ENCODE assay signal across 21 cellular contexts in the genomic region with DNA sequence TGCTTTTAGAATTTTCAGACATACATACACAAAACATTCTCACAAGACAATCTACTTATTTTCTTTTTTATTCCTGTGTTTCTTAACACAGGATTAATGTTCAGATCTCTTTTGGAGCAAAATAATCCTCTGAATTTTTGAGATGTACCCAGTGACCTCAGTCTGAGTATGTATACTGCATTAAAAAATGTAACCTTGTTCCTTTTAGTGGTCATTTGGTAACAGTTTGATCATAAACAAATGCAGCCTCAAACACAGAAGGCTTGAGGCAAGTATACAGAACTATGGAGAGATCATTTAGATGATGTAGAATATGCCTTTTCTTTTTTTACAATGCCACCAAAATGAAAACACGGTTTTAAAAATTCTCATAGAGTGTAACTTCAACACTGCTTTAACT. TPM values are rescaled to one million over a fixed set of nuclear protein-coding genes. Genes with fewer than 3 reads are reported as not detected.
DNase-seq lines count a peak whose midpoint lies in the region; ATAC-seq and TF ChIP-seq lines count a peak whose summit lies in the region.
"Had no signal": no experiment of that assay in that cellular context is flagged by ENCODE, and none has a peak within 500 bp of the region (broad histone marks: within the 10 kb centered on the region; RNA-seq: fewer than 3 reads in every experiment).

No MANE protein-coding gene starts in this region.

- H3K9ac ChIP-seq in Loucy (ENCODE audit: low read depth, low read length, poor library complexity, severe bottlenecking) (peak overlapping the region; percentile 6), skeletal muscle satellite cell (ENCODE audit: low read depth, low read length) (peak overlapping the region; percentile 98)

- H2AFZ ChIP-seq in Loucy (ENCODE audit: low read length): no peak overlapping the region

- peak overlapping the region; percentile 96 for H3K4me3 ChIP-seq in Loucy (ENCODE audit: low read length, poor library complexity, severe bottlenecking)
- peak overlapping the region; percentile 90 for H3K4me3 ChIP-seq in epithelial cell of proximal tubule (ENCODE audit: low read depth, low read length)
- peak overlapping the region; percentile 86 for H3K4me3 ChIP-seq in skeletal muscle satellite cell (ENCODE audit: low read length)
- no peak overlapping the region for H3K4me3 ChIP-seq in breast epithelium
- H3K4me3 ChIP-seq: tibial artery had no signal

- peaks cover 87% of the 10 kb centered on the region for H3K4me1 Mint-ChIP-seq in activated T-cell treated with anti-CD3 and anti-CD28 coated beads, Interleukin-2, amount 50 U/mL, for 24 hours (ENCODE audit: low read depth)

- H3K79me2 ChIP-seq in Loucy (ENCODE audit: insufficient read depth, low read length): peaks cover 93% of the 10 kb centered on the region

- H3K36me3 ChIP-seq in Loucy (ENCODE audit: insufficient read depth, low read length) (no peaks in the 10 kb centered on the region), skeletal muscle satellite cell (ENCODE audit: insufficient read depth, low read length) (peaks cover 24% of the 10 kb centered on the region), breast epithelium (no peaks in the 10 kb centered on the region)
- H3K36me3 ChIP-seq: tibial artery had no signal

- peak overlapping the region; percentile 7 for H3K4me3 Mint-ChIP-seq in activated T-cell treated with anti-CD3 and anti-CD28 coated beads, Interleukin-2, amount 50 U/mL, for 24 hours
- H3K4me3 Mint-ChIP-seq: CD8-positive, alpha-beta T cell; stimulated activated memory B cell treated with anti-CD40 and anti-IgM and Interleukin-4, amounts not matched to agents 10 μg/mL and 1 μg/mL and 100 μg/mL, for 72 hours had no signal

- no peak overlapping the region for H3K27ac ChIP-seq in breast epithelium
- H3K27ac ChIP-seq: tibial artery, VCaP had no signal

- peaks cover 85% of the 10 kb centered on the region for H4K20me1 ChIP-seq in Loucy (ENCODE audit: insufficient read depth, low read length, poor library complexity, severe bottlenecking)

- H3K4me1 ChIP-seq in Loucy (ENCODE audit: insufficient read depth, low read length, poor library complexity, severe bottlenecking) (peaks cover 63% of the 10 kb centered on the region), skeletal muscle satellite cell (ENCODE audit: control insufficient read depth, insufficient read depth, low read length) (peaks cover 43% of the 10 kb centered on the region), breast epithelium (peaks cover 0 to 1% of the 10 kb centered on the region in 2 donors)

- H3K27ac Mint-ChIP-seq in activated T-cell treated with anti-CD3 and anti-CD28 coated beads, Interleukin-2, amount 50 U/mL, for 24 hours: peak overlapping the region; percentile 88
- H3K27ac Mint-ChIP-seq: CD8-positive, alpha-beta T cell; stimulated activated memory B cell treated with anti-CD40 and anti-IgM and Interleukin-4, amounts not matched to agents 10 μg/mL and 1 μg/mL and 100 μg/mL, for 72 hours had no signal

- H3K9me3 Mint-ChIP-seq in activated T-cell treated with anti-CD3 and anti-CD28 coated beads, Interleukin-2, amount 50 U/mL, for 24 hours: no peaks in the 10 kb centered on the region
- H3K9me3 Mint-ChIP-seq: stimulated activated memory B cell treated with anti-CD40 and anti-IgM and Interleukin-4, amounts not matched to agents 10 μg/mL and 1 μg/mL and 100 μg/mL, for 72 hours had no signal

- no peaks in the 10 kb centered on the region for H3K27me3 Mint-ChIP-seq in activated T-cell treated with anti-CD3 and anti-CD28 coated beads, Interleukin-2, amount 50 U/mL, for 24 hours
- H3K27me3 Mint-ChIP-seq: stimulated activated memory B cell treated with anti-CD40 and anti-IgM and Interleukin-4, amounts not matched to agents 10 μg/mL and 1 μg/mL and 100 μg/mL, for 72 hours; T-cell had no signal

- intact Hi-C loops in breast epithelium (cut with DNase I; ENCODE audit: low total_unique reads): no loop called here

- no peaks in the 10 kb centered on the region for H3F3A ChIP-seq in Loucy (ENCODE audit: low read depth)

- no peak for DNase-seq in activated T-cell treated with anti-CD3 and anti-CD28 coated beads, Interleukin-2, amount 50 U/mL, for 24 hours
- no peak for DNase-seq in activated T-cell treated with anti-CD3 and anti-CD28 coated beads, Interleukin-2, amount 50 U/mL, for 48 hours
- no peak for DNase-seq in epithelial cell of proximal tubule (ENCODE audit: low read depth)
- no peak for DNase-seq in breast epithelium (ENCODE audit: low spot score in 2 of 2)
- no peak for DNase-seq in stimulated activated naive CD4-positive, alpha-beta T cell (lab: John Stamatoyannopoulos, UW)
- DNase-seq: activated gamma-delta T cell; CD8-positive, alpha-beta T cell; DMS79 treated with DMSO at 0.1 percent for 48 hours; foreskin melanocyte; kidney; NCI-H1694 treated with DMSO at 0.1 percent for 48 hours; NCI-H446; NK-92 treated with Interleukin-12 subunit alpha and Interleukin-12 subunit beta, amount 100 ng/mL, for 24 hours; RPMI8226; T-cell; tibial artery had no signal

- peaks cover 81% of the 10 kb centered on the region for H3K36me3 Mint-ChIP-seq in activated T-cell treated with anti-CD3 and anti-CD28 coated beads, Interleukin-2, amount 50 U/mL, for 24 hours (ENCODE audit: low read depth)

- H3K9me3 ChIP-seq in Loucy (ENCODE audit: insufficient read depth, low read depth, low read length) (no peaks in the 10 kb centered on the region), skeletal muscle satellite cell (replicated peaks; ENCODE audit: low read length) (no peaks in the 10 kb centered on the region), breast epithelium (no peaks in the 10 kb centered on the region)
- H3K9me3 ChIP-seq: tibial artery had no signal

- no peak for TF ChIP-seq POLR2A in breast epithelium (IDR thresholded peaks at IDR 0.05)

- ATAC-seq in GM21360 (IDR thresholded peaks at IDR 0.05; ENCODE audit: unreplicated experiment): no peak
- ATAC-seq: CD8-positive, alpha-beta T cell; stimulated activated memory B cell treated with anti-CD40 and anti-IgM and Interleukin-4, amounts not matched to agents 10 μg/mL and 1 μg/mL and 100 μg/mL, for 72 hours; T-cell had no signal

- TF ChIP-seq CTCF in Loucy (conservative IDR thresholded peaks at IDR 0.05; ENCODE audit: low read length) (no peak), epithelial cell of proximal tubule (conservative IDR thresholded peaks at IDR 0.05; ENCODE audit: low read depth, low read length) (no peak), breast epithelium (IDR thresholded peaks at IDR 0.05) (no peak)

- H3K4me2 ChIP-seq in Loucy (ENCODE audit: low read depth, low read length, poor library complexity, severe bottlenecking) (peak overlapping the region; percentile 82), skeletal muscle satellite cell (ENCODE audit: low read length) (peak overlapping the region; percentile 78)

- no peaks in the 10 kb centered on the region for H3K9me2 ChIP-seq in Loucy (replicated peaks; ENCODE audit: low read depth, low read length)

- no peaks in the 10 kb centered on the region for H3K27me3 ChIP-seq in Loucy (ENCODE audit: insufficient read depth, low read length, poor library complexity, severe bottlenecking)
- H3K27me3 ChIP-seq in skeletal muscle satellite cell (ENCODE audit: control insufficient read depth, insufficient read depth, low read length): no peaks in the 10 kb centered on the region
- no peaks in the 10 kb centered on the region for H3K27me3 ChIP-seq in breast epithelium
- H3K27me3 ChIP-seq: tibial artery had no signal

RNA-seq across cellular contexts. Expression of a gene that starts 9.7 kb away (rescaled TPM):
- 268 and 338 TPM in 2 replicates for total RNA-seq in epithelial cell of proximal tubule
- 339 and 489 TPM in 2 replicates for total RNA-seq in skeletal muscle satellite cell (2012; rRNA removed)
- total RNA-seq in breast epithelium: 100 to 1,000 TPM in 1 of 3 donors, 10 to 100 TPM in 2; 64.8 to 104 (median 92.3) TPM

RNA-seq across cellular contexts. Expression of a gene that starts 57.2 kb away (rescaled TPM):
- total RNA-seq in epithelial cell of proximal tubule (26.4 and 30.6 TPM in 2 replicates), breast epithelium (1 to 10 TPM; 4.6 to 9.1 (median 7.2) TPM)
- total RNA-seq in skeletal muscle satellite cell (2012; rRNA removed): 20.8 and 21.5 TPM in 2 replicates

Comparison
In these comparisons a context has a peak if more than half of its experiments do, and no peak if none do; other contexts are left out.
1. H3K4me3 ChIP-seq: peak in Loucy (single experiment), epithelial cell of proximal tubule (single experiment) and skeletal muscle satellite cell (single experiment); none in breast epithelium (0 of 3).